In the genomic region with DNA sequence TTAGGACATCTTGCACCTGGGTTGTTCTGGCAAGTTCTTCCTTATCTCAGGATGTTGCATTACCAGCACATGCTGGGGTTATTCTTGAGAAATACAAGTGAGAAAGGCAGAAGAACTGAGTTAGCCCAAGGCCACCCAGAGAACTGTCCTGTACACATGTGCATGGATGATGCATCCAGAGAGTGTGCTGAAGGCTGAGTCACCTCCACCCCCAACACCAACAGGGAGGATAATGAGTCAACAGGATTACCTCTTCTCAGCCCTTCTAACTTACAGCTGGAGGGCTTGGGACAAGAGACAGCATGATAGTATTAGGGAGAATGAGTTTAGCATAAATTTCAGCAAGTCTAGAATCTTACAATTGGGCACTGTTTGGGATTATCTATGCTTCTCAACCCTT, we compare ENCODE assay signal across 10 cellular contexts. TPM values are rescaled to one million over a fixed set of nuclear protein-coding genes. Genes with fewer than 3 reads are reported as not detected.
DNase-seq lines count a peak whose midpoint lies in the region; ATAC-seq and TF ChIP-seq lines count a peak whose summit lies in the region.
"Had no signal": no experiment of that assay in that cellular context is flagged by ENCODE, and none has a peak within 500 bp of the region (broad histone marks: within the 10 kb centered on the region; RNA-seq: fewer than 3 reads in every experiment).

No MANE protein-coding gene starts in this region.

- H3K79me1 ChIP-seq in H9 (ENCODE audit: insufficient read depth, low read depth, low read length, poor library complexity, severe bottlenecking), result no peaks in the 10 kb centered on the region

- no peak overlapping the region for H3K27ac Mint-ChIP-seq in activated T-cell treated with anti-CD3 and anti-CD28 coated beads, Interleukin-2, amount 50 U/mL, for 24 hours
- H3K27ac Mint-ChIP-seq in stimulated activated naive CD8-positive, alpha-beta T cell treated with anti-CD3 and anti-CD28 coated beads, Interleukin-15, amount 100 ng/mL, for 72 hours, result no peak overlapping the region
- no peak overlapping the region for H3K27ac Mint-ChIP-seq in H9

- H3K18ac ChIP-seq in H9 (ENCODE audit: insufficient read length, low read depth, low read length), result no peak overlapping the region

- H4K5ac ChIP-seq in H9 (ENCODE audit: insufficient read length, low read depth, low read length), result no peak overlapping the region

- no peak overlapping the region for H3K9ac ChIP-seq in PC-3 (ENCODE audit: low read length)
- H3K9ac ChIP-seq in H9 (ENCODE audit: extremely low read depth, insufficient read length, low read length), result no peak overlapping the region
- H3K9ac ChIP-seq: parathyroid adenoma had no signal

- no peak overlapping the region for H3K4me3 ChIP-seq in PC-3 (ENCODE audit: low read length)

- no peaks in the 10 kb centered on the region for H3K36me3 Mint-ChIP-seq in activated T-cell treated with anti-CD3 and anti-CD28 coated beads, Interleukin-2, amount 50 U/mL, for 24 hours (ENCODE audit: low read depth)
- no peaks in the 10 kb centered on the region for H3K36me3 Mint-ChIP-seq in H9 (ENCODE audit: insufficient read depth in 1 of 3, low read depth in 3 of 3)

- no peaks in the 10 kb centered on the region for H3K36me3 ChIP-seq in PC-3 (ENCODE audit: low read depth, low read length)

- no peak overlapping the region for H2BK120ac ChIP-seq in H9 (ENCODE audit: low read depth, low read length, poor library complexity, severe bottlenecking)

- H3K56ac ChIP-seq in H9 (ENCODE audit: insufficient read length, low read depth, low read length), result no peak overlapping the region

- peak; percentile 32 to 50 for DNase-seq in activated T-cell treated with anti-CD3 and anti-CD28 coated beads, Interleukin-2, amount 50 U/mL, for 48 hours
- no peak for DNase-seq in activated T-cell treated with anti-CD3 and anti-CD28 coated beads, Interleukin-2, amount 50 U/mL, for 24 hours
- DNase-seq in PC-3, result peak; percentile 82
- peak; percentile 8 for DNase-seq in fibroblast of gingiva (ENCODE audit: low read depth)
- DNase-seq in stimulated activated naive CD8-positive, alpha-beta T cell treated with anti-CD3 and anti-CD28 coated beads, Interleukin-15, amount 100 ng/mL, for 72 hours, result peak in 1 of 2 donors; percentile 15
- no peak for DNase-seq in effector CD4-positive, alpha-beta T cell
- DNase-seq in H9, result no peak

- H3K4me2 ChIP-seq in PC-3 (ENCODE audit: low read length), result no peak overlapping the region
- H3K4me2 ChIP-seq in H9 (ENCODE audit: insufficient read depth, insufficient read length, low read length), result no peak overlapping the region

- no peak overlapping the region for H3T11ph ChIP-seq in H9 (ENCODE audit: low read length)

- H2AFZ ChIP-seq in PC-3 (ENCODE audit: low read length) (no peak overlapping the region), H9 (ENCODE audit: low read length) (no peak overlapping the region)
- H2AFZ ChIP-seq: parathyroid adenoma had no signal

- H3K27me3 ChIP-seq in PC-3 (ENCODE audit: low read length) (peaks cover 30% of the 10 kb centered on the region; the same call in 1 of the 2 replicates), H9 (ENCODE audit: insufficient read depth, low read length) (no peaks in the 10 kb centered on the region)

- peaks cover 5% of the 10 kb centered on the region for H3K4me1 Mint-ChIP-seq in activated T-cell treated with anti-CD3 and anti-CD28 coated beads, Interleukin-2, amount 50 U/mL, for 24 hours (ENCODE audit: low read depth)
- H3K4me1 Mint-ChIP-seq in stimulated activated naive CD8-positive, alpha-beta T cell treated with anti-CD3 and anti-CD28 coated beads, Interleukin-15, amount 100 ng/mL, for 72 hours, result no peaks in the 10 kb centered on the region
- H3K4me1 Mint-ChIP-seq in H9, result no peaks in the 10 kb centered on the region

- H3K4me1 ChIP-seq in PC-3 (ENCODE audit: insufficient read depth, low read length), result peaks cover 7% of the 10 kb centered on the region; the same call in 1 of the 2 replicates
- no peaks in the 10 kb centered on the region for H3K4me1 ChIP-seq in H9 (ENCODE audit: insufficient read depth, low read length)
- H3K4me1 ChIP-seq: parathyroid adenoma had no signal

- no peak overlapping the region for H4K8ac ChIP-seq in H9 (replicated peaks; ENCODE audit: insufficient read length, low read depth, low read length)

- POLR2A ChIA-PET in PC-3 (lab: Charles Lee; ENCODE audit: unreplicated experiment), result no interaction called here

- no peaks in the 10 kb centered on the region for H3K9me2 ChIP-seq in PC-3 (replicated peaks; ENCODE audit: low read length)

- no peak overlapping the region for H2BK12ac ChIP-seq in H9 (ENCODE audit: insufficient read length, low read depth, low read length)

- no peak overlapping the region for H2AK5ac ChIP-seq in H9 (ENCODE audit: insufficient read length, low read length)

- no peak overlapping the region for H2BK5ac ChIP-seq in H9 (ENCODE audit: insufficient read length, low read length)

- intact Hi-C loops in PC-3 (cut with micrococcal nuclease), result no loop called here

- H3K9me3 Mint-ChIP-seq in activated T-cell treated with anti-CD3 and anti-CD28 coated beads, Interleukin-2, amount 50 U/mL, for 24 hours, result no peaks in the 10 kb centered on the region
- H3K9me3 Mint-ChIP-seq in stimulated activated naive CD8-positive, alpha-beta T cell treated with anti-CD3 and anti-CD28 coated beads, Interleukin-15, amount 100 ng/mL, for 72 hours, result no peaks in the 10 kb centered on the region
- no peaks in the 10 kb centered on the region for H3K9me3 Mint-ChIP-seq in H9

- no peak overlapping the region for H2BK15ac ChIP-seq in H9 (ENCODE audit: low read depth, low read length)

- no peak overlapping the region for H3K23ac ChIP-seq in H9 (ENCODE audit: insufficient read length, low read depth, low read length)

- TF ChIP-seq CTCF in PC-3 (conservative IDR thresholded peaks at IDR 0.05; ENCODE audit: low read depth, low read length) (no peak), H9 (conservative IDR thresholded peaks at IDR 0.05) (no peak)

- H3K27me3 Mint-ChIP-seq in activated T-cell treated with anti-CD3 and anti-CD28 coated beads, Interleukin-2, amount 50 U/mL, for 24 hours, result peaks cover 69% of the 10 kb centered on the region
- H3K27me3 Mint-ChIP-seq in stimulated activated naive CD8-positive, alpha-beta T cell treated with anti-CD3 and anti-CD28 coated beads, Interleukin-15, amount 100 ng/mL, for 72 hours, result peaks cover 30% of the 10 kb centered on the region
- H3K27me3 Mint-ChIP-seq in H9 (ENCODE audit: low read depth), result peaks cover 10% of the 10 kb centered on the region; the same call in 1 of the 2 replicates

- CTCF ChIA-PET in PC-3 (lab: Charles Lee), result no interaction called here

- H3K14ac ChIP-seq in H9 (ENCODE audit: insufficient read depth, low read length), result no peak overlapping the region

- H3K4me3 Mint-ChIP-seq in activated T-cell treated with anti-CD3 and anti-CD28 coated beads, Interleukin-2, amount 50 U/mL, for 24 hours, result no peak overlapping the region
- no peak overlapping the region for H3K4me3 Mint-ChIP-seq in stimulated activated naive CD8-positive, alpha-beta T cell treated with anti-CD3 and anti-CD28 coated beads, Interleukin-15, amount 100 ng/mL, for 72 hours
- no peak overlapping the region for H3K4me3 Mint-ChIP-seq in H9

- no TSS peak for BruUV-seq in PC-3 (replicated peaks; lab: Mats Ljungman, UMichigan)

- H2BK20ac ChIP-seq in H9 (ENCODE audit: low read depth, low read length, poor library complexity, severe bottlenecking), result no peak overlapping the region

- H3K9me3 ChIP-seq in PC-3 (ENCODE audit: low read length) (no peaks in the 10 kb centered on the region), H9 (ENCODE audit: control insufficient read depth, low read depth, low read length) (no peaks in the 10 kb centered on the region)

- H4K91ac ChIP-seq in H9 (ENCODE audit: insufficient read length, low read depth, low read length), result no peak overlapping the region

- H3K23me2 ChIP-seq in H9 (ENCODE audit: insufficient read length, low read depth, low read length, poor library complexity, severe bottlenecking), result no peaks in the 10 kb centered on the region

- H4K20me1 ChIP-seq in PC-3 (ENCODE audit: low read length) (no peaks in the 10 kb centered on the region), H9 (ENCODE audit: control insufficient read depth, insufficient read depth, insufficient read length) (no peaks in the 10 kb centered on the region)

- peak; percentile 100 for ATAC-seq in PC-3
- ATAC-seq in stimulated activated naive CD8-positive, alpha-beta T cell treated with anti-CD3 and anti-CD28 coated beads, Interleukin-15, amount 100 ng/mL, for 72 hours, result peak; percentile 89
- ATAC-seq in GM21619 (IDR thresholded peaks at IDR 0.05; ENCODE audit: unreplicated experiment), result no peak

- H3K79me2 ChIP-seq in PC-3 (ENCODE audit: low read length) (no peaks in the 10 kb centered on the region), H9 (ENCODE audit: insufficient read depth, low read length) (no peaks in the 10 kb centered on the region)
- H3K79me2 ChIP-seq: parathyroid adenoma had no signal

- H3F3A ChIP-seq in PC-3 (ENCODE audit: low read length, unreplicated experiment), result no peaks in the 10 kb centered on the region

- H3K4ac ChIP-seq in H9 (ENCODE audit: low read depth, low read length), result no peak overlapping the region

- H3K27ac ChIP-seq in PC-3 (ENCODE audit: low read length), result no peak overlapping the region
- no peak overlapping the region for H3K27ac ChIP-seq in H9 (ENCODE audit: insufficient read length, low read depth, low read length)
- H3K27ac ChIP-seq: parathyroid adenoma had no signal

RNA-seq across cellular contexts. Expression of a gene that starts 8.5 kb away (rescaled TPM):
- total RNA-seq in PC-3 (2014; rRNA removed), result not detected in 2 replicates
- total RNA-seq in H9 (2021), result not detected in 2 replicates
- total RNA-seq: activated CD8-positive, alpha-beta memory T cell treated with anti-CD3 and anti-CD28 coated beads for 36 hours had no signal

Comparison
In these comparisons a context has a peak if more than half of its experiments do, and no peak if none do; other contexts are left out.
1. DNase-seq: peak in activated T-cell treated with anti-CD3 and anti-CD28 coated beads, Interleukin-2, amount 50 U/mL, for 48 hours (2 of 2), PC-3 (single experiment) and fibroblast of gingiva (single experiment); none in activated T-cell treated with anti-CD3 and anti-CD28 coated beads, Interleukin-2, amount 50 U/mL, for 24 hours (single experiment), effector CD4-positive, alpha-beta T cell (single experiment) and H9 (single experiment).